Comparison of ENCODE assay signal across 9 cellular contexts in genomic region chr15:75921732-75922703, GRCh38. TPM values are rescaled to one million over a fixed set of nuclear protein-coding genes. Genes with fewer than 3 reads are reported as not detected.
A peak's percentile ranks its signal among the peaks of the same experiment; 100 is the strongest.
DNase-seq lines count a peak whose midpoint lies in the region; ATAC-seq, FAIRE-seq and TF ChIP-seq lines count a peak whose summit lies in the region.
"Had no signal": no experiment of that assay in that cellular context is flagged by ENCODE, and none has a peak within 500 bp of the region (broad histone marks: within the 10 kb centered on the region; RNA-seq: fewer than 3 reads in every experiment).

No MANE protein-coding gene starts in this region.

- in situ Hi-C loops in IMR-90 (cut with MboI; ENCODE audit: low sequenced_read_pairs), result no loop called here

- peak overlapping the region; percentile 33; the same call in 1 of the 2 replicates for H2AK5ac ChIP-seq in IMR-90 (ENCODE audit: low read depth, low read length)

- H4K8ac ChIP-seq in IMR-90 (ENCODE audit: low read depth in 2 of 2, low read length in 2 of 2), result peak overlapping the region in 1 of 2 experiments; percentile 5; a peak in 1 of 4 replicates

- H2BK120ac ChIP-seq in IMR-90 (ENCODE audit: low read depth, low read length), result no peak overlapping the region

- H3K9me1 ChIP-seq in IMR-90 (ENCODE audit: insufficient read depth, low read length), result peaks cover 19% of the 10 kb centered on the region

- 0 out of 2 replicates have a peak overlapping the region, but pooled peaks have one; percentile 48 for H3K14ac ChIP-seq in IMR-90 (replicated peaks; ENCODE audit: low read depth, low read length)

- TF ChIP-seq RAD21 in IMR-90 (IDR thresholded peaks at IDR 0.05; ENCODE audit: low read length), result peak; percentile 70

- H3K4me2 ChIP-seq in IMR-90 (ENCODE audit: low read depth, low read length), result no peak overlapping the region

- no peaks in the 10 kb centered on the region for H3K27me3 Mint-ChIP-seq in activated B cell treated with CpG ODN at 0.5 μM for 24 hours
- no peaks in the 10 kb centered on the region for H3K27me3 Mint-ChIP-seq in stimulated activated memory B cell treated with anti-CD40 and anti-IgM and Interleukin-4, amounts not matched to agents 10 μg/mL and 1 μg/mL and 100 μg/mL, for 72 hours

- peaks cover 36 to 83% of the 10 kb centered on the region in 2 experiments for H3K79me1 ChIP-seq in IMR-90 (ENCODE audit: low read depth in 1 of 2, low read length in 2 of 2)

- H3K9me3 Mint-ChIP-seq in activated B cell treated with CpG ODN at 0.5 μM for 24 hours, result no peaks in the 10 kb centered on the region
- H3K9me3 Mint-ChIP-seq in stimulated activated memory B cell treated with anti-CD40 and anti-IgM and Interleukin-4, amounts not matched to agents 10 μg/mL and 1 μg/mL and 100 μg/mL, for 72 hours, result no peaks in the 10 kb centered on the region
- H3K9me3 Mint-ChIP-seq: T-helper 1 cell treated with Interleukin-12 subunit alpha and Interleukin-12 subunit beta and Interleukin-4 antibody, amounts not matched to agents 30 μg/mL and 1 μg/mL, for 36 hours had no signal

- no peak overlapping the region for H2AK9ac ChIP-seq in IMR-90 (replicated peaks; ENCODE audit: low read depth, low read length, poor library complexity)

- H3K27ac ChIP-seq in IMR-90 (ENCODE audit: insufficient read depth, low read length) (no peak overlapping the region), kidney (ENCODE audit: low read depth in 2 of 2, low read length in 2 of 2) (no peak overlapping the region)

- no peak overlapping the region for H3K18ac ChIP-seq in IMR-90 (ENCODE audit: low read depth, low read length)

- H2BK15ac ChIP-seq in IMR-90 (ENCODE audit: low read depth, low read length), result no peak overlapping the region

- no peak overlapping the region for H3K27ac Mint-ChIP-seq in activated B cell treated with CpG ODN at 0.5 μM for 24 hours
- no peak overlapping the region for H3K27ac Mint-ChIP-seq in stimulated activated memory B cell treated with anti-CD40 and anti-IgM and Interleukin-4, amounts not matched to agents 10 μg/mL and 1 μg/mL and 100 μg/mL, for 72 hours
- H3K27ac Mint-ChIP-seq: T-helper 1 cell treated with Interleukin-12 subunit alpha and Interleukin-12 subunit beta and Interleukin-4 antibody, amounts not matched to agents 30 μg/mL and 1 μg/mL, for 36 hours had no signal

- no peak overlapping the region for H3K56ac ChIP-seq in IMR-90 (ENCODE audit: extremely low read depth, insufficient read depth, low read length)

- no peak for TF ChIP-seq POLR2A in IMR-90 (IDR thresholded peaks at IDR 0.05; ENCODE audit: low read depth, low read length)
- TF ChIP-seq POLR2A in GM12892 (IDR thresholded peaks at IDR 0.05; ENCODE audit: low read depth, low read length), result no peak

- POLR2A ChIA-PET in IMR-90 (lab: Charles Lee; ENCODE audit: unreplicated experiment), result no interaction called here
- POLR2A ChIA-PET in activated B cell treated with CpG ODN at 0.5 μM for 24 hours (lab: Charles Lee), result no interaction called here

- dilution Hi-C loops in IMR-90 (cut with HindIII; ENCODE audit: low sequenced_read_pairs, unreplicated experiment), result no loop called here

- no peak overlapping the region for H3K4ac ChIP-seq in IMR-90 (ENCODE audit: low read depth, low read length)

- CTCF ChIA-PET in IMR-90 (lab: Yijun Ruan, JAX), result interaction anchor here (0.6 to 1.3 kb wide), 5 partner anchors 10 to 200 kb away, joined by 3 to 9 read pairs (median 4); no protein-coding TSS in a partner anchor
- CTCF ChIA-PET in activated B cell treated with CpG ODN at 0.5 μM for 24 hours (lab: Charles Lee), result interaction anchor here (1.0 to 1.5 kb wide), 3 partner anchors 10 to 217 kb away, joined by 3 to 7 read pairs (median 6); no protein-coding TSS in a partner anchor

- no peaks in the 10 kb centered on the region for H3K9me3 ChIP-seq in IMR-90 (ENCODE audit: control insufficient read depth, insufficient read depth, low read length)
- no peaks in the 10 kb centered on the region for H3K9me3 ChIP-seq in kidney (ENCODE audit: control insufficient read depth in 1 of 2, low read length in 2 of 2)

- no peak overlapping the region for H2BK5ac ChIP-seq in IMR-90 (ENCODE audit: low read depth, low read length, poor library complexity, severe bottlenecking)

- peaks cover 42% of the 10 kb centered on the region for H4K20me1 ChIP-seq in IMR-90 (ENCODE audit: insufficient read depth, low read length)

- H3K23ac ChIP-seq in IMR-90 (ENCODE audit: low read depth, low read length), result peak overlapping the region; percentile 9

- peaks cover 66% of the 10 kb centered on the region for H3K36me3 Mint-ChIP-seq in activated B cell treated with CpG ODN at 0.5 μM for 24 hours (ENCODE audit: low read depth)
- peaks cover 54% of the 10 kb centered on the region for H3K36me3 Mint-ChIP-seq in stimulated activated memory B cell treated with anti-CD40 and anti-IgM and Interleukin-4, amounts not matched to agents 10 μg/mL and 1 μg/mL and 100 μg/mL, for 72 hours

- H3K4me3 Mint-ChIP-seq in activated B cell treated with CpG ODN at 0.5 μM for 24 hours, result no peak overlapping the region
- no peak overlapping the region for H3K4me3 Mint-ChIP-seq in stimulated activated memory B cell treated with anti-CD40 and anti-IgM and Interleukin-4, amounts not matched to agents 10 μg/mL and 1 μg/mL and 100 μg/mL, for 72 hours
- H3K4me3 Mint-ChIP-seq: T-helper 1 cell treated with Interleukin-12 subunit alpha and Interleukin-12 subunit beta and Interleukin-4 antibody, amounts not matched to agents 30 μg/mL and 1 μg/mL, for 36 hours had no signal

- intact Hi-C loops in IMR-90 (cut with micrococcal nuclease) (loop anchor here (2.0 kb wide), 1 partner anchor 111 kb away; no protein-coding TSS in a partner anchor), activated B cell treated with CpG ODN at 0.5 μM for 24 hours (cut with micrococcal nuclease) (no loop called here), kidney (cut with DNase I) (no loop called here)

- H2AFZ ChIP-seq in IMR-90 (replicated peaks; ENCODE audit: low read length, poor library complexity), result no peak overlapping the region

- H3K4me3 ChIP-seq in IMR-90 (ENCODE audit: insufficient read depth, low read depth, low read length), result no peak overlapping the region
- H3K4me3 ChIP-seq in kidney (ENCODE audit: low read length in 2 of 2), result no peak overlapping the region

- peak; percentile 33 for DNase-seq in DMS114 treated with DMSO at 0.1 percent for 48 hours (lab: John Stamatoyannopoulos, UW; ENCODE audit: unreplicated experiment)
- DNase-seq in IMR-90, result peak; percentile 83
- no peak for DNase-seq in activated B cell treated with CpG ODN at 0.5 μM for 24 hours
- no peak for DNase-seq in kidney
- DNase-seq in GM12892 (ENCODE audit: insufficient read length), result no peak

- peaks cover 4% of the 10 kb centered on the region for H3K4me1 ChIP-seq in IMR-90 (ENCODE audit: control insufficient read depth, insufficient read depth, low read length)
- H3K4me1 ChIP-seq in kidney (ENCODE audit: control insufficient read depth in 1 of 2, insufficient read depth in 1 of 2, low read depth in 1 of 2, low read length in 2 of 2), result peaks cover 5 to 11% of the 10 kb centered on the region in 2 donors

- 0 out of 2 replicates have a peak overlapping the region, but pooled peaks have one; percentile 3 for H2BK20ac ChIP-seq in IMR-90 (ENCODE audit: low read depth, low read length)

- ATAC-seq in IMR-90 (ENCODE audit: low read depth) (peak; percentile 64), activated B cell treated with CpG ODN at 0.5 μM for 24 hours (ENCODE audit: low read depth) (peak; percentile 31), HG03175 (IDR thresholded peaks at IDR 0.05; ENCODE audit: unreplicated experiment) (no peak), GM21526 (IDR thresholded peaks at IDR 0.05; ENCODE audit: low FRiP score, unreplicated experiment) (no peak)
- no peak for ATAC-seq in stimulated activated memory B cell treated with anti-CD40 and anti-IgM and Interleukin-4, amounts not matched to agents 10 μg/mL and 1 μg/mL and 100 μg/mL, for 72 hours

- FAIRE-seq in kidney (lab: Jason Lieb, UNC), result no peak
- FAIRE-seq in GM12892 (lab: Jason Lieb, UNC), result no peak

- H3K9ac ChIP-seq in IMR-90 (ENCODE audit: low read depth, low read length) (no peak overlapping the region), kidney (ENCODE audit: low read length in 2 of 2) (no peak overlapping the region)

- no peaks in the 10 kb centered on the region for H3K27me3 ChIP-seq in IMR-90 (ENCODE audit: control insufficient read depth, insufficient read depth, low read length)

- TF ChIP-seq CTCF in IMR-90 (conservative IDR thresholded peaks at IDR 0.05; ENCODE audit: low read depth, low read length) (peak; percentile 58), activated B cell treated with CpG ODN at 0.5 μM for 24 hours (IDR thresholded peaks at IDR 0.05) (no peak), kidney (IDR thresholded peaks at IDR 0.05; ENCODE audit: borderline replicate concordance, extremely low read depth, insufficient read depth) (peak; percentile 20)

- H3K4me1 Mint-ChIP-seq in activated B cell treated with CpG ODN at 0.5 μM for 24 hours, result peaks cover 23% of the 10 kb centered on the region
- H3K4me1 Mint-ChIP-seq in stimulated activated memory B cell treated with anti-CD40 and anti-IgM and Interleukin-4, amounts not matched to agents 10 μg/mL and 1 μg/mL and 100 μg/mL, for 72 hours, result peaks cover 40% of the 10 kb centered on the region

- H3K36me3 ChIP-seq in IMR-90 (ENCODE audit: control insufficient read depth, insufficient read depth, low read length), result peaks cover 11% of the 10 kb centered on the region
- H3K36me3 ChIP-seq in kidney (ENCODE audit: control insufficient read depth in 1 of 2, insufficient read depth in 2 of 2, low read length in 2 of 2), result peaks cover 5 to 13% of the 10 kb centered on the region in 2 donors

- WGBS in IMR-90 (ENCODE audit: extremely low coverage in 2 of 2, insufficient read length in 1 of 2), 2 experiments, result 100% methylated on average over 1 of the region's 9 CpGs; no CpG with 5 or more reads in 1 of the 2 experiments

- H4K5ac ChIP-seq in IMR-90 (ENCODE audit: low read depth, low read length), result no peak overlapping the region

- BruUV-seq in IMR-90 (replicated peaks; lab: Mats Ljungman, UMichigan), result no TSS peak

- no peak overlapping the region for H4K91ac ChIP-seq in IMR-90 (ENCODE audit: insufficient read depth, low read depth, low read length)

TF ChIP-seq in IMR-90, 13 proteins besides CTCF, POLR2A, EP300 and RAD21 (continues in another document):
- TF ChIP-seq BHLHE40 (IDR thresholded peaks at IDR 0.05; ENCODE audit: low read depth, low read length) (no peak), CEBPB (IDR thresholded peaks at IDR 0.05; ENCODE audit: low read depth, low read length) (0 out of 2 replicates have a peak, but pooled peaks have one; percentile 6), SMC3 (IDR thresholded peaks at IDR 0.05; ENCODE audit: low read depth, low read length) (peak; percentile 50; the same call in 1 of the 2 replicates), MAFK (IDR thresholded peaks at IDR 0.05; ENCODE audit: low read depth, low read length) (no peak), RFX5 (IDR thresholded peaks at IDR 0.05; ENCODE audit: low read depth, low read length) (no peak)

RNA-seq across cellular contexts. Expression of gene FBXO22, which starts 18.3 kb away (rescaled TPM):
- total RNA-seq in IMR-90 (2012; rRNA removed) (43.3 and 45.2 TPM in 2 replicates), activated B cell treated with CpG ODN at 0.5 μM for 24 hours (19.6 and 24.4 TPM in 2 replicates), kidney (28.7 TPM)
- polyA plus RNA-seq in IMR-90 (2012; rRNA removed) (22.4 and 24.5 TPM in 2 replicates), kidney (ENCODE audit: insufficient read depth, low read depth, low replicate concordance) (24.1 TPM)
- 18.6 and 22.9 TPM in 2 replicates for polyA plus RNA-seq in IMR-90 (2012; cell fraction: cytosol; rRNA removed)
- polyA plus RNA-seq in IMR-90 (2012; cell fraction: nucleus; rRNA removed; ENCODE audit: low replicate concordance), result 11.2 and 17.7 TPM in 2 replicates
- polyA plus RNA-seq in GM12892 (2012; ENCODE audit: missing spikeins), result 37.4 TPM

Comparison
In these comparisons a context has a peak if more than half of its experiments do, and no peak if none do; other contexts are left out.
1. DNase-seq: peak in DMS114 treated with DMSO at 0.1 percent for 48 hours (single experiment) and IMR-90 (single experiment); none in activated B cell treated with CpG ODN at 0.5 μM for 24 hours (single experiment), kidney (single experiment) and GM12892 (single experiment).
2. ATAC-seq: peak in IMR-90 (single experiment) and activated B cell treated with CpG ODN at 0.5 μM for 24 hours (single experiment); none in HG03175 (single experiment), stimulated activated memory B cell treated with anti-CD40 and anti-IgM and Interleukin-4, amounts not matched to agents 10 μg/mL and 1 μg/mL and 100 μg/mL, for 72 hours (single experiment) and GM21526 (single experiment).